Comparison of ENCODE assay signal across 19 cellular contexts in the genomic region with DNA sequence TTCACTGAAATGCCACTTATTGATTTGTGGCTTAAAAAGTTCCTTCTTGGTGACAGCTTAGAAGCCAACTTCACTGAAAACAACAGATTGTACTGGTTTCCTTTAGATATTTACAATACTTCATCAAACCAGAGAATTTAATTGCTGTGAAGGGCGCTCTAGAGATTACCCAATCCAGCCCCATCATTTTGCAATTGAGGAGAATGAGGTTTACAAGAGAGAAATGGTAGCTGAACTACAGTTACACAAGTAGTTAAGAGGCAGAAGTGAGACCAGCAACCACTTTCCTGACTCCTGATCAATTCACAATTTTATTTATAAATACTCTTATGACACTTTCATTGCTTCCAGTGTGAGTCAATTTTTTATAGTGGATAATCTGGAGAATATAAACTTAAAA.
"Had no signal": no experiment of that assay in that cellular context is flagged by ENCODE, and none has a peak within 500 bp of the region (broad histone marks: within the 10 kb centered on the region; RNA-seq: fewer than 3 reads in every experiment).

No MANE protein-coding gene starts in this region.

- H3K9me3 ChIP-seq: esophagus squamous epithelium, ovary, sigmoid colon, tibial artery, uterus had no signal

- H3K27ac ChIP-seq: esophagus squamous epithelium, ovary, sigmoid colon, tibial artery, uterus had no signal

- H3K9me3 Mint-ChIP-seq: activated T-cell treated with anti-CD3 and anti-CD28 coated beads, Interleukin-2, amount 50 U/mL, for 72 hours; central memory CD8-positive, alpha-beta T cell had no signal

- DNase-seq: activated B cell treated with CpG ODN at 0.5 μM for 24 hours; activated CD4-positive, alpha-beta T cell treated with anti-CD3 and anti-CD28 coated beads for 48 hours; activated CD8-positive, alpha-beta memory T cell treated with anti-CD3 and anti-CD28 coated beads, Interleukin-2, amount 50 U/mL, for 48 hours; activated naive CD8-positive, alpha-beta T cell treated with anti-CD3 and anti-CD28 coated beads for 36 hours; activated T-cell treated with anti-CD3 and anti-CD28 coated beads, Interleukin-2, amount 50 U/mL, for 72 hours; effector CD8-positive, alpha-beta T cell; esophagus squamous epithelium; islet precursor cell; naive B cell; ovary; sigmoid colon; stimulated activated CD4-positive, alpha-beta T cell treated with anti-CD3 and anti-CD28 coated beads, Interleukin-12 subunit alpha, Interleukin-12 subunit beta, amount 100 ng/mL, for 4 hours; stimulated activated CD4-positive, alpha-beta T cell treated with anti-CD3 and anti-CD28 coated beads, Interleukin-2, amount 100 ng/mL, for 24 hours; T-helper 2 cell; tibial artery; uterus had no signal

- H3K4me1 Mint-ChIP-seq: activated B cell treated with CpG ODN at 0.5 μM for 24 hours; activated naive CD8-positive, alpha-beta T cell treated with anti-CD3 and anti-CD28 coated beads for 36 hours; central memory CD8-positive, alpha-beta T cell; naive B cell; stimulated activated effector memory CD8-positive, alpha-beta T cell treated with anti-CD3 and anti-CD28 coated beads, Interleukin-12 subunit alpha, Interleukin-12 subunit beta, amount 100 ng/mL, for 72 hours had no signal

- H3K4me3 ChIP-seq: esophagus squamous epithelium, ovary, sigmoid colon, tibial artery, uterus had no signal

- H3K4me1 ChIP-seq: tibial artery, uterus had no signal

- H3K4me3 Mint-ChIP-seq: activated B cell treated with CpG ODN at 0.5 μM for 24 hours; activated naive CD8-positive, alpha-beta T cell treated with anti-CD3 and anti-CD28 coated beads for 36 hours; activated T-cell treated with anti-CD3 and anti-CD28 coated beads, Interleukin-2, amount 50 U/mL, for 72 hours; brain; central memory CD8-positive, alpha-beta T cell; naive B cell; stimulated activated effector memory CD8-positive, alpha-beta T cell treated with anti-CD3 and anti-CD28 coated beads, Interleukin-12 subunit alpha, Interleukin-12 subunit beta, amount 100 ng/mL, for 72 hours had no signal

- H3K36me3 ChIP-seq: esophagus squamous epithelium, ovary, sigmoid colon, tibial artery, uterus had no signal

- H3K27me3 Mint-ChIP-seq: brain had no signal

- H3K27ac Mint-ChIP-seq: activated B cell treated with CpG ODN at 0.5 μM for 24 hours; activated naive CD8-positive, alpha-beta T cell treated with anti-CD3 and anti-CD28 coated beads for 36 hours; activated T-cell treated with anti-CD3 and anti-CD28 coated beads, Interleukin-2, amount 50 U/mL, for 72 hours; naive B cell; stimulated activated effector memory CD8-positive, alpha-beta T cell treated with anti-CD3 and anti-CD28 coated beads, Interleukin-12 subunit alpha, Interleukin-12 subunit beta, amount 100 ng/mL, for 72 hours had no signal

- H3K27me3 ChIP-seq: ovary, sigmoid colon, tibial artery, uterus had no signal

- ATAC-seq: activated T-cell treated with anti-CD3 and anti-CD28 coated beads, Interleukin-2, amount 50 U/mL, for 72 hours; stimulated activated effector memory CD8-positive, alpha-beta T cell treated with anti-CD3 and anti-CD28 coated beads, Interleukin-12 subunit alpha, Interleukin-12 subunit beta, amount 100 ng/mL, for 72 hours had no signal
